9 cellular contexts compared by ENCODE assay signal in genomic region chr15:90046846-90047481, GRCh38. TPM values are rescaled to one million over a fixed set of nuclear protein-coding genes. Genes with fewer than 3 reads are reported as not detected.
DNase-seq lines count a peak whose midpoint lies in the region; ATAC-seq and TF ChIP-seq lines count a peak whose summit lies in the region.
"Had no signal": no experiment of that assay in that cellular context is flagged by ENCODE, and none has a peak within 500 bp of the region (broad histone marks: within the 10 kb centered on the region; RNA-seq: fewer than 3 reads in every experiment).

No MANE protein-coding gene starts in this region.

- H3K36me3 ChIP-seq in mucosa of rectum (ENCODE audit: control insufficient read depth in 2 of 2, insufficient read depth in 2 of 2, low read length in 2 of 2) (peaks cover 0 to 4% of the 10 kb centered on the region in 2 donors), BE2C (no peaks in the 10 kb centered on the region)

- DNase-seq in GM10248 (ENCODE audit: extremely low spot score) (peak; percentile 50), BE2C (no peak), GOT3 (lab: John Stamatoyannopoulos, UW) (no peak), Kasumi-1 (lab: John Stamatoyannopoulos, UW) (no peak)
- DNase-seq: stimulated activated CD4-positive, alpha-beta T cell treated with anti-CD3 and anti-CD28 coated beads, Interleukin-2, amount 100 ng/mL, for 48 hours had no signal

- H3K4me3 ChIP-seq in mucosa of rectum (ENCODE audit: low read length in 2 of 2) (peak overlapping the region in 1 of 2 donors; percentile 24), BE2C (ENCODE audit: low read depth, low read length) (no peak overlapping the region)

- CTCF ChIA-PET in GM10248 (lab: Yijun Ruan, JAX): interaction anchor here (0.7 to 6.4 kb wide), 3 partner anchors 10 to 24 kb away, joined by 4 to 28 read pairs (median 5); no protein-coding TSS in a partner anchor

- TF ChIP-seq POLR2A in Raji (IDR thresholded peaks at IDR 0.05; ENCODE audit: insufficient read depth, low read depth, low read length): 0 out of 2 replicates have a peak, but pooled peaks have one; percentile 27

- ATAC-seq in HG02759 (IDR thresholded peaks at IDR 0.05; ENCODE audit: unreplicated experiment): peak; percentile 62
- ATAC-seq in HG03460 (IDR thresholded peaks at IDR 0.05; ENCODE audit: unreplicated experiment): no peak

- peak overlapping the region; percentile 80 to 89 for H3K27ac ChIP-seq in mucosa of rectum (ENCODE audit: low read depth in 2 of 2, low read length in 2 of 2)

- H3K9me3 ChIP-seq in mucosa of rectum (ENCODE audit: control insufficient read depth in 2 of 2, low read length in 2 of 2): no peaks in the 10 kb centered on the region
- H3K9me3 ChIP-seq in BE2C: no peaks in the 10 kb centered on the region

- TF ChIP-seq CTCF in GM10248 (IDR thresholded peaks at IDR 0.05; ENCODE audit: control extremely low read depth, extremely low read depth, low read depth, missing control alignments) (no peak), BE2C (IDR thresholded peaks at IDR 0.05; ENCODE audit: low read depth, low read length) (no peak)

- H3K27me3 ChIP-seq in mucosa of rectum (ENCODE audit: control insufficient read depth in 2 of 2, insufficient read depth in 2 of 2, low read length in 2 of 2) (no peaks in the 10 kb centered on the region), BE2C (no peaks in the 10 kb centered on the region)

- POLR2A ChIA-PET in GM10248 (lab: Yijun Ruan, JAX): no interaction called here

- H3K9ac ChIP-seq in mucosa of rectum (ENCODE audit: low read depth in 1 of 2, low read length in 2 of 2): peak overlapping the region; percentile 0 to 55

- H3K4me1 ChIP-seq in mucosa of rectum (ENCODE audit: control insufficient read depth in 2 of 2, insufficient read depth in 2 of 2, low read length in 2 of 2): peaks cover 23 to 24% of the 10 kb centered on the region in 2 donors
- no peaks in the 10 kb centered on the region for H3K4me1 ChIP-seq in BE2C

RNA-seq across cellular contexts. Expression of gene ZNF710, which starts 45.8 kb away (rescaled TPM):
- 14.6 TPM for polyA plus RNA-seq in BE2C (2012; ENCODE audit: insufficient read depth, insufficient read length, low read depth)

RNA-seq across cellular contexts. Expression of gene IDH2, which starts 55.3 kb away (rescaled TPM):
- 47.2 TPM for polyA plus RNA-seq in BE2C (2012; ENCODE audit: insufficient read depth, insufficient read length, low read depth)
